ENCODE assay signal across 9 cellular contexts in the genomic region with DNA sequence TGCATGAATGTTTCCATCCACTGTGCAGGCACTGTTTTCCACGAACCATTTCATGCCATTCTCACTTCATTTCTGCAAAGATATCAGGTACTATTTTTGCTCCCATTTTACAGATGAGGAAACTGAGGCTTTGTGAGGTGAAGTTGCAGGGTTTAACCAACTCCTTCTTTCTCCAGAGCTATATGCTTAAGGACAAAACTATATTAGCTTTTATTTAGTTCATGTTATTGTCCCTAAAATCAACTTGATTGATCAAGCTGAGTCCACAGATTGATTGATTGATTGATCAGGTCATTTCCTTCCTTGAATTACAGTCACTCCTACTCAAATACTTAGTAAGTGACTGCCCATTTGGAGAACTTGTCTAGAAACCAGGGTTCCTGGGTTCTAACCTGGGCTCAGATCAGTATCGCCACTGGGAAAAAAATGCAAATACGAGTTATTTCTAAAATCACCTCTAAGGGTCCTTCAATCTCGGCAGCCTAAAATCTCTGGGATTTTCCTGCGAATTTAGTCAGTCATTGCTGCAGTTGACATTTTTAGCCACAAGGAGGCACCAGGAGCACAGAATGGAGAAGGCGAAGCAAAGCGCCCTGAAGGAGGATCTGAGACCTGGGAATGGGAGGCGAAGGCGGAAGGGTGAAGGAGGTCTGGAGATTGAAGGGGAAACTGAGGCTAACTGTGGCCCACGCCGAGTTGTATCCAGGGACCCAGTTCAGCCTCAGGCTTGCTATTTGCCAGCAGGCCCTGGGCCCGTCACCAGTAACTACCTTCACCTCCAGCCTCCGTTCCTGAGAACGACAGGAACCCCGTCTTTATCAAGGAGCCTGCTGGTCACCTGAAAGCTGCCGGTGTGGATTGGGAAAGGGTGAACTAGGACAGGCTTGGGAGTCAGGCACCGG. TPM values are rescaled to one million over a fixed set of nuclear protein-coding genes. Genes with fewer than 3 reads are reported as not detected.
DNase-seq lines count a peak whose midpoint lies in the region; ATAC-seq, FAIRE-seq and TF ChIP-seq lines count a peak whose summit lies in the region.
"Had no signal": no experiment of that assay in that cellular context is flagged by ENCODE, and none has a peak within 500 bp of the region (broad histone marks: within the 10 kb centered on the region; RNA-seq: fewer than 3 reads in every experiment).

No MANE protein-coding gene starts in this region.

- H3K79me2 ChIP-seq in astrocyte (ENCODE audit: insufficient read depth, low read length), result no peaks in the 10 kb centered on the region

- ATAC-seq in sciatic nerve (peak; percentile 60), GM19035 (IDR thresholded peaks at IDR 0.05; ENCODE audit: unreplicated experiment) (no peak), HG03442 (IDR thresholded peaks at IDR 0.05; ENCODE audit: unreplicated experiment) (no peak)

- intact Hi-C loops in sciatic nerve (cut with DNase I), result loop anchor here (10.0 kb wide), 1 partner anchor 123 kb away; no protein-coding TSS in a partner anchor

- FAIRE-seq in astrocyte (lab: Jason Lieb, UNC), result peak; percentile 69

- TF ChIP-seq CTCF in GM12864 (IDR thresholded peaks at IDR 0.05; ENCODE audit: low read depth, low read length, missing control alignments), result peak; percentile 88
- peak; percentile 96 for TF ChIP-seq CTCF in astrocyte (IDR thresholded peaks at IDR 0.05; ENCODE audit: insufficient read depth, low read depth, low read length)

- H3K4me3 Mint-ChIP-seq in T-helper 2 cell treated with Interferon-gamma antibody and Interleukin-4, amounts not matched to agents 5 μg/mL and 100 μg/mL, for 36 hours, result no peak overlapping the region
- no peak overlapping the region for H3K4me3 Mint-ChIP-seq in astrocyte (ENCODE audit: unreplicated experiment)
- H3K4me3 Mint-ChIP-seq: stimulated activated naive CD8-positive, alpha-beta T cell treated with anti-CD3 and anti-CD28 coated beads, Interleukin-15, Interleukin-2, amounts not matched to agents 100 ng/mL and 50 ng/mL, for 24 hours had no signal

- H4K20me1 ChIP-seq in astrocyte (ENCODE audit: insufficient read depth, low read length), result no peaks in the 10 kb centered on the region

- peaks cover 12% of the 10 kb centered on the region for H3K4me1 Mint-ChIP-seq in T-helper 2 cell treated with Interferon-gamma antibody and Interleukin-4, amounts not matched to agents 5 μg/mL and 100 μg/mL, for 36 hours (ENCODE audit: low read depth)
- H3K4me1 Mint-ChIP-seq in astrocyte (ENCODE audit: low read depth, unreplicated experiment), result no peaks in the 10 kb centered on the region

- H3K27ac ChIP-seq in astrocyte (ENCODE audit: low read depth, low read length), result no peak overlapping the region

- no peaks in the 10 kb centered on the region for H3K4me1 ChIP-seq in astrocyte (ENCODE audit: insufficient read depth, low read length)

- DNase-seq in GM12864 (ENCODE audit: low read depth) (no peak), NCI-H187 (lab: John Stamatoyannopoulos, UW) (peak; percentile 26 to 43), astrocyte (ENCODE audit: low read depth) (peak; percentile 34), hippocampal formation (lab: John Stamatoyannopoulos, UW) (peak; percentile 44 to 62), sciatic nerve (ENCODE audit: low spot score) (peak; percentile 86)
- DNase-seq in T-helper 2 cell treated with Interferon-gamma antibody and Interleukin-4, amounts not matched to agents 5 μg/mL and 100 μg/mL, for 36 hours (ENCODE audit: low spot score), result peak; percentile 41

- peaks cover 18% of the 10 kb centered on the region for H3K27me3 ChIP-seq in astrocyte (ENCODE audit: insufficient read depth, low read length)

- H3K4me3 ChIP-seq in GM12864 (ENCODE audit: low read depth, low read length), result no peak overlapping the region
- H3K4me3 ChIP-seq in astrocyte (ENCODE audit: insufficient read depth, low read depth, low read length), result no peak overlapping the region

- no peaks in the 10 kb centered on the region for H3K9me3 Mint-ChIP-seq in T-helper 2 cell treated with Interferon-gamma antibody and Interleukin-4, amounts not matched to agents 5 μg/mL and 100 μg/mL, for 36 hours
- no peaks in the 10 kb centered on the region for H3K9me3 Mint-ChIP-seq in astrocyte (ENCODE audit: unreplicated experiment)
- H3K9me3 Mint-ChIP-seq: stimulated activated naive CD8-positive, alpha-beta T cell treated with anti-CD3 and anti-CD28 coated beads, Interleukin-15, Interleukin-2, amounts not matched to agents 100 ng/mL and 50 ng/mL, for 24 hours had no signal

- H3K27me3 Mint-ChIP-seq in T-helper 2 cell treated with Interferon-gamma antibody and Interleukin-4, amounts not matched to agents 5 μg/mL and 100 μg/mL, for 36 hours (ENCODE audit: low read depth), result peaks cover 11% of the 10 kb centered on the region
- H3K27me3 Mint-ChIP-seq in astrocyte (ENCODE audit: low read depth, unreplicated experiment), result peaks cover 44% of the 10 kb centered on the region

- H3K27ac Mint-ChIP-seq in T-helper 2 cell treated with Interferon-gamma antibody and Interleukin-4, amounts not matched to agents 5 μg/mL and 100 μg/mL, for 36 hours, result no peak overlapping the region
- H3K27ac Mint-ChIP-seq in astrocyte (ENCODE audit: unreplicated experiment), result no peak overlapping the region
- H3K27ac Mint-ChIP-seq: stimulated activated naive CD8-positive, alpha-beta T cell treated with anti-CD3 and anti-CD28 coated beads, Interleukin-15, Interleukin-2, amounts not matched to agents 100 ng/mL and 50 ng/mL, for 24 hours had no signal

- H3K4me2 ChIP-seq in astrocyte (ENCODE audit: low read length), result peak overlapping the region; percentile 49

- H3K9ac ChIP-seq in astrocyte (ENCODE audit: low read length), result no peak overlapping the region

- H3K9me3 ChIP-seq in astrocyte (ENCODE audit: insufficient read depth, low read depth, low read length), result no peaks in the 10 kb centered on the region

- H3K36me3 ChIP-seq in astrocyte (ENCODE audit: insufficient read depth, low read length), result no peaks in the 10 kb centered on the region

- no peaks in the 10 kb centered on the region for H3K36me3 Mint-ChIP-seq in T-helper 2 cell treated with Interferon-gamma antibody and Interleukin-4, amounts not matched to agents 5 μg/mL and 100 μg/mL, for 36 hours (ENCODE audit: low read depth)
- H3K36me3 Mint-ChIP-seq in astrocyte (ENCODE audit: low read depth, unreplicated experiment), result no peaks in the 10 kb centered on the region

- no peak overlapping the region for H2AFZ ChIP-seq in astrocyte (ENCODE audit: low read depth, low read length)

RNA-seq across cellular contexts. Expression of gene MUL1, which starts 14.3 kb away (rescaled TPM):
- total RNA-seq in astrocyte (30.1 and 32.5 TPM in 2 replicates), sciatic nerve (20.6 TPM)

RNA-seq across cellular contexts. Expression of gene FAM43B, which starts 30.2 kb away (rescaled TPM):
- total RNA-seq in astrocyte (0.22 and 0.27 TPM in 2 replicates), sciatic nerve (0.18 TPM)

RNA-seq across cellular contexts. Expression of gene CAMK2N1, which starts 36.2 kb away (rescaled TPM):
- total RNA-seq in astrocyte (17.5 and 18.9 TPM in 2 replicates), sciatic nerve (8.2 TPM)
